11 cellular contexts compared by ENCODE assay signal in genomic region chr2:133884739-133885381, GRCh38.
DNase-seq lines count a peak whose midpoint lies in the region; ATAC-seq, FAIRE-seq and TF ChIP-seq lines count a peak whose summit lies in the region.
"Had no signal": no experiment of that assay in that cellular context is flagged by ENCODE, and none has a peak within 500 bp of the region (broad histone marks: within the 10 kb centered on the region; RNA-seq: fewer than 3 reads in every experiment).

No MANE protein-coding gene starts in this region.

- H3K27ac ChIP-seq in KMS-11 = no peak overlapping the region

- peaks cover 4% of the 10 kb centered on the region for H3K4me1 Mint-ChIP-seq in progenitor cell of endocrine pancreas (ENCODE audit: low read depth)

- no peaks in the 10 kb centered on the region for H3K36me3 Mint-ChIP-seq in progenitor cell of endocrine pancreas (ENCODE audit: insufficient read depth)
- H3K36me3 Mint-ChIP-seq: CD8-positive, alpha-beta T cell had no signal

- DNase-seq in NCI-H345 treated with DMSO at 0.1 percent for 48 hours (lab: John Stamatoyannopoulos, UW; ENCODE audit: unreplicated experiment) = peak; percentile 2
- no peak for DNase-seq in NCI-H345 (lab: John Stamatoyannopoulos, UW)
- peak; percentile 18 for DNase-seq in bronchial epithelial cell (ENCODE audit: low read depth)
- no peak for DNase-seq in progenitor cell of endocrine pancreas (ENCODE audit: low spot score, unreplicated experiment)
- DNase-seq in stimulated activated CD4-positive, alpha-beta T cell treated with anti-CD3 and anti-CD28 coated beads, Interleukin-4, amount 100 ng/mL, for 1 hour = no peak
- DNase-seq in omental fat pad (ENCODE audit: low spot score) = no peak
- DNase-seq: CD8-positive, alpha-beta T cell; retina; T-helper 17 cell had no signal

- H3K9ac ChIP-seq in KMS-11 = no peak overlapping the region

- H2AFZ ChIP-seq in KMS-11 (ENCODE audit: low read depth) = no peak overlapping the region

- no peaks in the 10 kb centered on the region for H3K79me2 ChIP-seq in KMS-11 (ENCODE audit: insufficient read depth, low read depth)

- no peaks in the 10 kb centered on the region for H3K4me1 ChIP-seq in KMS-11 (ENCODE audit: low read depth, poor library complexity, severe bottlenecking)

- H3K27ac Mint-ChIP-seq in progenitor cell of endocrine pancreas = no peak overlapping the region
- H3K27ac Mint-ChIP-seq: CD8-positive, alpha-beta T cell; T-helper 17 cell had no signal

- no peak overlapping the region for H3K4me2 ChIP-seq in KMS-11

- H3K27me3 ChIP-seq in KMS-11 (ENCODE audit: insufficient read depth, low read depth) (no peaks in the 10 kb centered on the region), bronchial epithelial cell (ENCODE audit: control insufficient read depth, insufficient read depth, low read length) (peaks cover 4% of the 10 kb centered on the region)

- H4K20me1 ChIP-seq in KMS-11 (ENCODE audit: insufficient read depth) = no peaks in the 10 kb centered on the region

- H3K36me3 ChIP-seq in KMS-11 (ENCODE audit: insufficient read depth) (no peaks in the 10 kb centered on the region), bronchial epithelial cell (ENCODE audit: control insufficient read depth, insufficient read depth, low read length) (no peaks in the 10 kb centered on the region)

- TF ChIP-seq CTCF in KMS-11 (conservative IDR thresholded peaks at IDR 0.05; ENCODE audit: low read depth, low read length) (peak; percentile 59), bronchial epithelial cell (IDR thresholded peaks at IDR 0.05; ENCODE audit: insufficient read depth, low read length, severe bottlenecking) (no peak), progenitor cell of endocrine pancreas (IDR thresholded peaks at IDR 0.05; ENCODE audit: unreplicated experiment) (peak; percentile 21), omental fat pad (IDR thresholded peaks at IDR 0.05) (no peak)

- peaks cover 21% of the 10 kb centered on the region for H3K27me3 Mint-ChIP-seq in progenitor cell of endocrine pancreas

- no peak for FAIRE-seq in bronchial epithelial cell (lab: Jason Lieb, UNC)

- H3K9me3 Mint-ChIP-seq in progenitor cell of endocrine pancreas (ENCODE audit: low read depth) = no peaks in the 10 kb centered on the region
- H3K9me3 Mint-ChIP-seq: CD8-positive, alpha-beta T cell had no signal

- H3K4me3 ChIP-seq in KMS-11 (IDR thresholded peaks at IDR 0.05; ENCODE audit: insufficient read depth, low read depth, low read length) (no peak overlapping the region), bronchial epithelial cell (ENCODE audit: low read depth, low read length) (no peak overlapping the region)

- ATAC-seq in GM21423 (IDR thresholded peaks at IDR 0.05; ENCODE audit: unreplicated experiment) (no peak), omental fat pad (ENCODE audit: low FRiP score) (no peak)
- ATAC-seq: CD8-positive, alpha-beta T cell; T-helper 17 cell had no signal

- H3K4me3 Mint-ChIP-seq in progenitor cell of endocrine pancreas (ENCODE audit: low read depth) = no peak overlapping the region
- H3K4me3 Mint-ChIP-seq: CD8-positive, alpha-beta T cell; T-helper 17 cell had no signal

Comparison
In these comparisons a context has a peak if more than half of its experiments do, and no peak if none do; other contexts are left out.
1. DNase-seq: peak in NCI-H345 treated with DMSO at 0.1 percent for 48 hours (single experiment) and bronchial epithelial cell (single experiment); none in NCI-H345 (single experiment), progenitor cell of endocrine pancreas (single experiment), stimulated activated CD4-positive, alpha-beta T cell treated with anti-CD3 and anti-CD28 coated beads, Interleukin-4, amount 100 ng/mL, for 1 hour (single experiment) and omental fat pad (single experiment).
2. CTCF ChIP-seq: peak in KMS-11 (single experiment) and progenitor cell of endocrine pancreas (single experiment); none in bronchial epithelial cell (single experiment) and omental fat pad (0 of 3).